10 cellular contexts compared by ENCODE assay signal in the genomic region with DNA sequence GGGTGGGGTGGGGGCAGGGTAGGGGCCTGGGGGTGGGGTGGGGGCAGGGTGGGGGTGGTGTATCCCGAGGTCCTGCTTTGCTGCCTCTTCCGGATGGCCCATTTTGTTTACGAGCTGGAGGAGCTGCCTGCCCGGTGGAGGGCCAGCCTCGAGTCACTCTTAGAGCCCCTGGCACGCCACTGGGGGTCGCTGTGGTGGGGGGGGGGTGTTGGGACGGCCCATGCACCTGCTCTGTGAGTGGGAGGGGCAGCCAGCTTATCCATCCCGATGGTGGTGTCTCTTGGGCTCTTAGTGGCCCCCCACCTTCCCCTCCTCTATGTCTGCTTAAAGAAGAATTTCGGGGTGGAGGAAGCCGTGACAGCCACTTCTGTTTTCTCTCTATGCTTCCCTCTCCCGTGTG. TPM values are rescaled to one million over a fixed set of nuclear protein-coding genes. Genes with fewer than 3 reads are reported as not detected.
A peak's percentile ranks its signal among the peaks of the same experiment; 100 is the strongest.
DNase-seq lines count a peak whose midpoint lies in the region; ATAC-seq and TF ChIP-seq lines count a peak whose summit lies in the region.
"Had no signal": no experiment of that assay in that cellular context is flagged by ENCODE, and none has a peak within 500 bp of the region (broad histone marks: within the 10 kb centered on the region; RNA-seq: fewer than 3 reads in every experiment).

No MANE protein-coding gene starts in this region.

- no peak overlapping the region for H3K4me3 Mint-ChIP-seq in CD4-positive, alpha-beta T cell
- H3K4me3 Mint-ChIP-seq in activated CD8-positive, alpha-beta T cell treated with anti-CD3 and anti-CD28 coated beads, Interleukin-2, amount 10 ng/mL, durations not matched to agents 7 days and 5 days, result no peak overlapping the region
- no peak overlapping the region for H3K4me3 Mint-ChIP-seq in memory B cell
- H3K4me3 Mint-ChIP-seq: central memory CD8-positive, alpha-beta T cell had no signal

- H3K27me3 Mint-ChIP-seq in CD4-positive, alpha-beta T cell, result peaks cover 5% of the 10 kb centered on the region
- H3K27me3 Mint-ChIP-seq in activated CD8-positive, alpha-beta T cell treated with anti-CD3 and anti-CD28 coated beads, Interleukin-2, amount 10 ng/mL, durations not matched to agents 7 days and 5 days (ENCODE audit: low read depth), result peaks cover 2% of the 10 kb centered on the region
- peaks cover 14% of the 10 kb centered on the region for H3K27me3 Mint-ChIP-seq in memory B cell

- no peak overlapping the region for H3K27ac ChIP-seq in CD4-positive, alpha-beta T cell (ENCODE audit: low read depth, low read length)
- H3K27ac ChIP-seq: SK-N-MC had no signal

- intact Hi-C loops in CD4-positive, alpha-beta T cell (cut with DNase I, micrococcal nuclease), result loop anchor here in 1 of 2 experiments (5.0 kb wide), 1 partner anchor 131 kb away; no protein-coding TSS in a partner anchor

- DNase-seq in CD4-positive, alpha-beta T cell, result peak in 7 of 10 experiments; percentile 4 to 40 (median 20)
- peak; percentile 67 for DNase-seq in HEK293T (ENCODE audit: extremely low spot score)
- DNase-seq in activated CD8-positive, alpha-beta T cell treated with anti-CD3 and anti-CD28 coated beads, Interleukin-2, amount 10 ng/mL, durations not matched to agents 7 days and 5 days, result peak; percentile 34
- DNase-seq in memory B cell (ENCODE audit: low spot score in 2 of 2), result peak; percentile 28 to 40
- DNase-seq in inferior parietal cortex (ENCODE audit: extremely low spot score), result no peak

- POLR2A ChIA-PET in CD4-positive, alpha-beta T cell (lab: Charles Lee), result no interaction called here
- POLR2A ChIA-PET in HEK293T (lab: Yijun Ruan, JAX), result no interaction called here
- POLR2A ChIA-PET in activated CD8-positive, alpha-beta T cell treated with anti-CD3 and anti-CD28 coated beads, Interleukin-2, amount 10 ng/mL, durations not matched to agents 7 days and 5 days (lab: Charles Lee), result no interaction called here

- no peaks in the 10 kb centered on the region for H3K9me3 ChIP-seq in CD4-positive, alpha-beta T cell (ENCODE audit: control insufficient read depth, low read length)

- H3K4me1 Mint-ChIP-seq in CD4-positive, alpha-beta T cell (ENCODE audit: low read depth), result no peaks in the 10 kb centered on the region
- peaks cover 4% of the 10 kb centered on the region for H3K4me1 Mint-ChIP-seq in activated CD8-positive, alpha-beta T cell treated with anti-CD3 and anti-CD28 coated beads, Interleukin-2, amount 10 ng/mL, durations not matched to agents 7 days and 5 days (ENCODE audit: low read depth)
- peaks cover 5% of the 10 kb centered on the region for H3K4me1 Mint-ChIP-seq in memory B cell
- H3K4me1 Mint-ChIP-seq: central memory CD8-positive, alpha-beta T cell had no signal

- TF ChIP-seq CTCF in CD4-positive, alpha-beta T cell (IDR thresholded peaks at IDR 0.05), result no peak

- H3K27me3 ChIP-seq in CD4-positive, alpha-beta T cell (ENCODE audit: control insufficient read depth, insufficient read depth, low read length), result peaks cover 5% of the 10 kb centered on the region

- ATAC-seq in CD4-positive, alpha-beta T cell (ENCODE audit: poor library complexity), result no peak
- ATAC-seq in activated CD8-positive, alpha-beta T cell treated with anti-CD3 and anti-CD28 coated beads, Interleukin-2, amount 10 ng/mL, durations not matched to agents 7 days and 5 days, result peak; percentile 54
- ATAC-seq in memory B cell (ENCODE audit: low read depth) (peak; percentile 77), HG03108 (IDR thresholded peaks at IDR 0.05; ENCODE audit: unreplicated experiment) (no peak), GM21786 (IDR thresholded peaks at IDR 0.05; ENCODE audit: unreplicated experiment) (no peak), GM21723 (IDR thresholded peaks at IDR 0.05; ENCODE audit: unreplicated experiment) (no peak)

- CTCF ChIA-PET in CD4-positive, alpha-beta T cell (lab: Charles Lee), result no interaction called here
- CTCF ChIA-PET in HEK293T (lab: Yijun Ruan, JAX), result interaction anchor here (0.7 kb wide), 1 partner anchor 931 kb away, joined by 3 read pairs; no protein-coding TSS in a partner anchor
- CTCF ChIA-PET in activated CD8-positive, alpha-beta T cell treated with anti-CD3 and anti-CD28 coated beads, Interleukin-2, amount 10 ng/mL, durations not matched to agents 7 days and 5 days (lab: Charles Lee), result interaction anchor here (1.5 kb wide), 1 partner anchor 14 kb away, joined by 4 read pairs; no protein-coding TSS in a partner anchor

- no peaks in the 10 kb centered on the region for H3K36me3 Mint-ChIP-seq in CD4-positive, alpha-beta T cell (ENCODE audit: low read depth)
- H3K36me3 Mint-ChIP-seq in activated CD8-positive, alpha-beta T cell treated with anti-CD3 and anti-CD28 coated beads, Interleukin-2, amount 10 ng/mL, durations not matched to agents 7 days and 5 days (ENCODE audit: low read depth), result no peaks in the 10 kb centered on the region
- H3K36me3 Mint-ChIP-seq in memory B cell, result no peaks in the 10 kb centered on the region

- H3K9me3 Mint-ChIP-seq in CD4-positive, alpha-beta T cell, result no peaks in the 10 kb centered on the region
- no peaks in the 10 kb centered on the region for H3K9me3 Mint-ChIP-seq in activated CD8-positive, alpha-beta T cell treated with anti-CD3 and anti-CD28 coated beads, Interleukin-2, amount 10 ng/mL, durations not matched to agents 7 days and 5 days (ENCODE audit: insufficient read depth)
- peaks cover 1% of the 10 kb centered on the region for H3K9me3 Mint-ChIP-seq in memory B cell
- H3K9me3 Mint-ChIP-seq: central memory CD8-positive, alpha-beta T cell had no signal

- no peak overlapping the region for H3K27ac Mint-ChIP-seq in CD4-positive, alpha-beta T cell
- no peak overlapping the region for H3K27ac Mint-ChIP-seq in activated CD8-positive, alpha-beta T cell treated with anti-CD3 and anti-CD28 coated beads, Interleukin-2, amount 10 ng/mL, durations not matched to agents 7 days and 5 days
- H3K27ac Mint-ChIP-seq in memory B cell, result no peak overlapping the region

TF ChIP-seq in HEK293T, 16 proteins besides CTCF, POLR2A, EP300 and RAD21:
- TF ChIP-seq ARNT (IDR thresholded peaks at IDR 0.05), result no peak
- TF ChIP-seq TARDBP (IDR thresholded peaks at IDR 0.05), result no peak
- no peak for TF ChIP-seq BHLHE40 (IDR thresholded peaks at IDR 0.05; ENCODE audit: borderline replicate concordance)
- TF ChIP-seq FOXK2 (IDR thresholded peaks at IDR 0.05), result no peak
- TF ChIP-seq FOXA1 (IDR thresholded peaks at IDR 0.05), result no peak
- TF ChIP-seq L3MBTL2 (conservative IDR thresholded peaks at IDR 0.05), result no peak
- no peak for TF ChIP-seq CTBP1 (IDR thresholded peaks at IDR 0.05; ENCODE audit: borderline replicate concordance)

RNA-seq across cellular contexts. Expression of a gene that starts 24.6 kb away (rescaled TPM):
- total RNA-seq in CD4-positive, alpha-beta T cell, result not detected
- not detected for total RNA-seq in activated CD8-positive, alpha-beta T cell treated with anti-CD3 and anti-CD28 coated beads, Interleukin-2, amount 10 ng/mL, durations not matched to agents 7 days and 5 days

RNA-seq across cellular contexts. Expression of a gene that starts 52.5 kb away (rescaled TPM):
- total RNA-seq in CD4-positive, alpha-beta T cell, result 10 to 100 TPM; 17.5 to 18.5 TPM
- total RNA-seq in activated CD8-positive, alpha-beta T cell treated with anti-CD3 and anti-CD28 coated beads, Interleukin-2, amount 10 ng/mL, durations not matched to agents 7 days and 5 days, result 10 to 100 TPM; 25.0 to 28.2 TPM

RNA-seq across cellular contexts. Expression of a gene that starts 52.5 kb away (rescaled TPM):
- total RNA-seq in CD4-positive, alpha-beta T cell, result 10 to 100 TPM; 47.5 to 48.0 TPM
- total RNA-seq in activated CD8-positive, alpha-beta T cell treated with anti-CD3 and anti-CD28 coated beads, Interleukin-2, amount 10 ng/mL, durations not matched to agents 7 days and 5 days, result 10 to 100 TPM; 64.9 to 69.0 TPM

RNA-seq across cellular contexts. Expression of a gene that starts 56.9 kb away (rescaled TPM):
- total RNA-seq in CD4-positive, alpha-beta T cell, result not detected
- total RNA-seq in activated CD8-positive, alpha-beta T cell treated with anti-CD3 and anti-CD28 coated beads, Interleukin-2, amount 10 ng/mL, durations not matched to agents 7 days and 5 days, result not detected

Comparison
In these comparisons a context has a peak if more than half of its experiments do, and no peak if none do; other contexts are left out.
1. ATAC-seq: peak in activated CD8-positive, alpha-beta T cell treated with anti-CD3 and anti-CD28 coated beads, Interleukin-2, amount 10 ng/mL, durations not matched to agents 7 days and 5 days (single experiment) and memory B cell (single experiment); none in CD4-positive, alpha-beta T cell (single experiment), HG03108 (single experiment), GM21786 (single experiment) and GM21723 (single experiment).